In the genomic region with DNA sequence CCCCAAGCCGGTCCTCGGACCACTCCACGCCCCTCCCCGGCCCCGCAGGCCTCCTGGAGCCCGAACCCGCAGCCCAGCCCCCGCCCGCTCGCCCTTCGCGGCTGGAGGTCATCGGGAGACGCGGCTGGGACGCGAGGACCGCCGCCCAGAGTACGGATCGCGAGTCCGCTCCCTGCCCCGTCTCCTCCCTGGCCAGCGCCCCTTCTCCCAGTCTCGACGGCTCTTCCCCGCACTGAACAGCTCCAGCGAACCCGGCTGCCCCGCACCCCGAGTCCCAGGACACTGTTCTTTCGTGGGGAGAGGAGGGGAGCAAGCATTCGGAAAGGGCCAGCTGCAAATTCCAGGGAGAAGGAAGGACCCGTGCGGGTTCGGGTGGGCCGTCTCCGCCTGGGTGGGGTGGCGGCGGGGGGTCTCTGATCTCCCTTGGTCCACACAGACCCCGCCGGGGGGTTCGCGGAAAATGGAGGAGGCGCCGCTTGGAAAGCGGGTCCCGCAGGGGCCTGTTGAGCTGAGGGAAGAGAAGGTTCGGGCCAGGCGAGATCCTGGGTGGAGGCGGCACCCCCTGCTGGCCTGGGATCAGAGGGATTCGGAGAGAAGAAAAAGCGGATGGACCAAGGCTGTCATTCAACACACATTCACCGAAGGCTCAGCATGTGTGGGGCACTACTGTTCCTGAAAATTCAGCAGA, we compare ENCODE assay signal across 8 cellular contexts. TPM values are rescaled to one million over a fixed set of nuclear protein-coding genes. Genes with fewer than 3 reads are reported as not detected.
DNase-seq lines count a peak whose midpoint lies in the region; ATAC-seq and TF ChIP-seq lines count a peak whose summit lies in the region.

No MANE protein-coding gene starts in this region.

- peaks cover 42% of the 10 kb centered on the region for H3K27me3 ChIP-seq in AG04450 (ENCODE audit: control insufficient read depth, insufficient read depth, low read length)
- peaks cover 4% of the 10 kb centered on the region for H3K27me3 ChIP-seq in GM06990 (replicated peaks; ENCODE audit: control insufficient read depth, insufficient read depth, low read length)

- CTCF ChIA-PET in AG04450 (lab: Charles Lee) = interaction anchor here (0.7 to 3.4 kb wide), 10 partner anchors 13 to 147 kb away, joined by 3 to 69 read pairs (median 3); no protein-coding TSS in a partner anchor

- no peak for DNase-seq in AG04450 (ENCODE audit: low read depth, low spot score)
- no peak for DNase-seq in GM06990 (ENCODE audit: extremely low read depth, insufficient read length)
- DNase-seq in NCI-H524 (lab: John Stamatoyannopoulos, UW) = peak; percentile 41 to 76
- DNase-seq in hepatic stellate cell (ENCODE audit: low spot score) = peak; percentile 89
- DNase-seq in renal cortical epithelial cell (ENCODE audit: low read depth) = peak; percentile 37

- H3K4me3 ChIP-seq in AG04450 (ENCODE audit: low read depth, low read length) (peak overlapping the region; percentile 45), GM06990 (replicated peaks; ENCODE audit: low read depth, low read length) (peak overlapping the region; percentile 39)

- no peak for ATAC-seq in HG03520 (IDR thresholded peaks at IDR 0.05; ENCODE audit: unreplicated experiment)
- ATAC-seq in HG02588 (IDR thresholded peaks at IDR 0.05; ENCODE audit: unreplicated experiment) = no peak

- POLR2A ChIA-PET in AG04450 (lab: Yijun Ruan, JAX) = interaction anchor here (0.5 to 2.2 kb wide), 3 partner anchors 117 to 129 kb away, joined by 5 to 9 read pairs (median 5); no protein-coding TSS in a partner anchor

- peaks cover 4% of the 10 kb centered on the region; the same call in 1 of the 2 replicates for H3K9me3 ChIP-seq in AG04450 (ENCODE audit: control insufficient read depth, insufficient read depth, low read length)

- TF ChIP-seq CTCF in AG04450 (IDR thresholded peaks at IDR 0.05; ENCODE audit: low read depth, low read length) = peak; percentile 85
- peak; percentile 31 for TF ChIP-seq CTCF in GM06990 (IDR thresholded peaks at IDR 0.05; ENCODE audit: insufficient read depth, low read length, poor library complexity, severe bottlenecking)

- no peak overlapping the region for H3K27ac ChIP-seq in AG04450 (ENCODE audit: low read depth, low read length)
- peak overlapping the region; percentile 55 for H3K27ac ChIP-seq in angular gyrus (ENCODE audit: low read depth, low read length)

- no peaks in the 10 kb centered on the region for H3K36me3 ChIP-seq in GM06990 (ENCODE audit: control insufficient read depth, insufficient read depth, low read length)

RNA-seq across cellular contexts. Expression of a gene that starts 0.6 kb away (rescaled TPM):
- polyA plus RNA-seq in AG04450 (2011; rRNA removed) = 0.02 and 0.04 TPM in 2 replicates
- polyA minus RNA-seq in AG04450 (2011; rRNA and poly(A)+ RNA removed) = not detected in 2 replicates
- 0.35 and 4.3 TPM in 2 replicates for total RNA-seq in renal cortical epithelial cell

RNA-seq across cellular contexts. Expression of a gene that starts 4.2 kb away (rescaled TPM):
- polyA plus RNA-seq in AG04450 (2011; rRNA removed) = 25.3 and 29.9 TPM in 2 replicates
- polyA minus RNA-seq in AG04450 (2011; rRNA and poly(A)+ RNA removed) = 27.5 and 45.4 TPM in 2 replicates
- 18.4 and 36.2 TPM in 2 replicates for total RNA-seq in renal cortical epithelial cell

RNA-seq across cellular contexts. Expression of a gene that starts 16.1 kb away (rescaled TPM):
- polyA plus RNA-seq in AG04450 (2011; rRNA removed) = 38.0 and 45.0 TPM in 2 replicates
- polyA minus RNA-seq in AG04450 (2011; rRNA and poly(A)+ RNA removed) = 16.8 and 18.1 TPM in 2 replicates
- total RNA-seq in renal cortical epithelial cell = 24.0 and 93.4 TPM in 2 replicates

RNA-seq across cellular contexts. Expression of a gene that starts 29.1 kb away (rescaled TPM):
- 12.7 and 14.4 TPM in 2 replicates for polyA plus RNA-seq in AG04450 (2011; rRNA removed)
- polyA minus RNA-seq in AG04450 (2011; rRNA and poly(A)+ RNA removed) = 13.7 and 15.8 TPM in 2 replicates
- 1.0 and 2.3 TPM in 2 replicates for total RNA-seq in renal cortical epithelial cell

Comparison
In these comparisons a context has a peak if more than half of its experiments do, and no peak if none do; other contexts are left out.
1. DNase-seq: peak in NCI-H524 (2 of 2), hepatic stellate cell (single experiment) and renal cortical epithelial cell (single experiment); none in AG04450 (single experiment) and GM06990 (single experiment).